8 cellular contexts compared by ENCODE assay signal in the genomic region with DNA sequence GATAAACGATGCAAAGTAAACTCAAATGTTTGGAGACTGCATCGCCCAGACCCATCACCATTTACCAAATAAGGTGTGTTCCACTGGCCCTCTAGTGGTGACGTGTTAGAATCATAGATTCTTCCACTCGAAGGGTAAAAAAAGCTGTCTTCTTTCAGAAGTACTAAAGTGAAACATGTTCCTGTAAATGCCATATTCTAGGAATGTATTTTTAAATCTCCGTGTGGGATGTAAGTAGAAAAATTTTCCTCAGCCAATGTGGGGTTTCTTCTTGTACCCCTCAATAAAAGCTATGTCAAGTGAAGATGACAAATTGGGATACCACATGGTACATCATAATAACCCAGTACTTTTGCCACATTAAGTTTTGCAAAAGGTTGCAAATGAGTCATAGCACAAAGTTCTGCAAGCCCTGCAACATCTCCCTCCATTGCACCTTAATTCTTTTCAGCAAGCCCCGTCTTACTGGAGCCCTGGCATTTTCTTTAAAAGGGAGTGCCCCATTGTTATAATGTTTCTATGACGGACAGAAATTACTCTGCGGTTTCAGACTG.
DNase-seq lines count a peak whose midpoint lies in the region; ATAC-seq, FAIRE-seq and TF ChIP-seq lines count a peak whose summit lies in the region.

No MANE protein-coding gene starts in this region.

- TF ChIP-seq RAD21 in HepG2 (CRISPR knock-in tag; IDR thresholded peaks at IDR 0.05): peak; percentile 30; the same call in 1 of the 2 replicates

- no peak for TF ChIP-seq POLR2A in breast epithelium (IDR thresholded peaks at IDR 0.05)
- TF ChIP-seq POLR2A in HepG2 (IDR thresholded peaks at IDR 0.05; ENCODE audit: insufficient read depth in 1 of 2, low read depth in 2 of 2, low read length in 2 of 2): no peak

- BruUV-seq in HepG2 (replicated peaks; lab: Mats Ljungman, UMichigan): no TSS peak

- no peak overlapping the region for H2AFZ ChIP-seq in HepG2 (ENCODE audit: low read length)

- no peaks in the 10 kb centered on the region for H4K20me1 ChIP-seq in HepG2 (ENCODE audit: insufficient read depth, low read length)

- peak; percentile 12 for DNase-seq in COLO829 (ENCODE audit: low spot score)
- peak; percentile 33 for DNase-seq in NCI-H460 (ENCODE audit: extremely low read depth, low read depth)
- no peak for DNase-seq in breast epithelium (ENCODE audit: low spot score in 2 of 2)
- DNase-seq in HepG2 (ENCODE audit: low spot score): peak; percentile 12
- DNase-seq in activated CD8-positive, alpha-beta memory T cell treated with anti-CD3 and anti-CD28 coated beads for 24 hours: no peak
- DNase-seq in UCSD-AML1 (lab: John Stamatoyannopoulos, UW; ENCODE audit: unreplicated experiment): no peak

- TF ChIP-seq EP300 in HepG2 (IDR thresholded peaks at IDR 0.05; ENCODE audit: low read depth in 2 of 2, low read length in 2 of 2) (no peak), HepG2 (CRISPR knock-in tag; IDR thresholded peaks at IDR 0.05; ENCODE audit: borderline replicate concordance) (no peak)

- 24% methylated on average over 8 of the region's 8 CpGs for WGBS in HepG2 (ENCODE audit: low lambda C conversion rate)

- intact Hi-C loops in breast epithelium (cut with DNase I; ENCODE audit: low total_unique reads) (no loop called here), HepG2 (cut with micrococcal nuclease; ENCODE audit: unreplicated experiment) (no loop called here)

- H3K9me3 ChIP-seq in breast epithelium: no peaks in the 10 kb centered on the region
- H3K9me3 ChIP-seq in HepG2 (ENCODE audit: low read length): no peaks in the 10 kb centered on the region

- H3K27ac ChIP-seq in breast epithelium: no peak overlapping the region
- H3K27ac ChIP-seq in HepG2 (ENCODE audit: extremely low read length, insufficient read depth, low read length): no peak overlapping the region

- FAIRE-seq in HepG2 (lab: Jason Lieb, UNC): peak; percentile 40

- H3K4me3 ChIP-seq in breast epithelium (no peak overlapping the region), HepG2 (replicated peaks in 1 of 3; ENCODE audit: insufficient read depth in 1 of 3, low read depth in 2 of 3, low read length in 3 of 3) (no peak overlapping the region)

- ATAC-seq in GM18511 (IDR thresholded peaks at IDR 0.05; ENCODE audit: unreplicated experiment): peak; percentile 80
- ATAC-seq in HG02973 (IDR thresholded peaks at IDR 0.05; ENCODE audit: unreplicated experiment): peak; percentile 89
- ATAC-seq in HepG2: peak; percentile 27; the same call in 2 of the 3 replicates

- H3K27me3 ChIP-seq in breast epithelium: no peaks in the 10 kb centered on the region
- no peaks in the 10 kb centered on the region; a peak in 1 of 5 replicates for H3K27me3 ChIP-seq in HepG2 (ENCODE audit: control insufficient read depth in 1 of 2, insufficient read depth in 2 of 2, low read length in 2 of 2)

- no peaks in the 10 kb centered on the region for H3K79me2 ChIP-seq in HepG2 (ENCODE audit: insufficient read depth, low read length)

- no peak overlapping the region for H3K9ac ChIP-seq in HepG2 (ENCODE audit: insufficient read depth, low read depth, low read length)

- H3K4me1 ChIP-seq in breast epithelium (no peaks in the 10 kb centered on the region), HepG2 (ENCODE audit: insufficient read depth, low read length) (peaks cover 58% of the 10 kb centered on the region)

- H3K4me2 ChIP-seq in HepG2 (ENCODE audit: low read depth, low read length): no peak overlapping the region

- peak; percentile 43 to 58 (median 56) for TF ChIP-seq CTCF in breast epithelium (IDR thresholded peaks at IDR 0.05)
- TF ChIP-seq CTCF in HepG2 (CRISPR knock-in tag; IDR thresholded peaks at IDR 0.05): peak; percentile 74

- in situ Hi-C loops in HepG2 (cut with HindIII; ENCODE audit: extremely low pct_ligation_motif_present, low pct_unique_long_range_greater_than_20kb): no loop called here

- CTCF ChIA-PET in HepG2 (lab: Yijun Ruan, JAX; ENCODE audit: low intra/inter-chr PET ratio, low total read pairs): no interaction called here

- POLR2A ChIA-PET in HepG2 (lab: Yijun Ruan, JAX): no interaction called here

- H3K36me3 ChIP-seq in breast epithelium (no peaks in the 10 kb centered on the region), HepG2 (replicated peaks in 1 of 2; ENCODE audit: control insufficient read depth in 1 of 2, insufficient read depth in 2 of 2, low read length in 2 of 2) (no peaks in the 10 kb centered on the region)

TF ChIP-seq in HepG2, 621 proteins besides CTCF, POLR2A, EP300 and RAD21 (continues in another document):
- TF ChIP-seq SMC3 (IDR thresholded peaks at IDR 0.05; ENCODE audit: low read length): peak; percentile 36; the same call in 1 of the 2 replicates
- TF ChIP-seq, protein P1, sequence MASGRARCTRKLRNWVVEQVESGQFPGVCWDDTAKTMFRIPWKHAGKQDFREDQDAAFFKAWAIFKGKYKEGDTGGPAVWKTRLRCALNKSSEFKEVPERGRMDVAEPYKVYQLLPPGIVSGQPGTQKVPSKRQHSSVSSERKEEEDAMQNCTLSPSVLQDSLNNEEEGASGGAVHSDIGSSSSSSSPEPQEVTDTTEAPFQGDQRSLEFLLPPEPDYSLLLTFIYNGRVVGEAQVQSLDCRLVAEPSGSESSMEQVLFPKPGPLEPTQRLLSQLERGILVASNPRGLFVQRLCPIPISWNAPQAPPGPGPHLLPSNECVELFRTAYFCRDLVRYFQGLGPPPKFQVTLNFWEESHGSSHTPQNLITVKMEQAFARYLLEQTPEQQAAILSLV (CRISPR knock-in tag; IDR thresholded peaks at IDR 0.05; ENCODE audit: borderline replicate concordance): no peak
- TF ChIP-seq, protein P2, sequence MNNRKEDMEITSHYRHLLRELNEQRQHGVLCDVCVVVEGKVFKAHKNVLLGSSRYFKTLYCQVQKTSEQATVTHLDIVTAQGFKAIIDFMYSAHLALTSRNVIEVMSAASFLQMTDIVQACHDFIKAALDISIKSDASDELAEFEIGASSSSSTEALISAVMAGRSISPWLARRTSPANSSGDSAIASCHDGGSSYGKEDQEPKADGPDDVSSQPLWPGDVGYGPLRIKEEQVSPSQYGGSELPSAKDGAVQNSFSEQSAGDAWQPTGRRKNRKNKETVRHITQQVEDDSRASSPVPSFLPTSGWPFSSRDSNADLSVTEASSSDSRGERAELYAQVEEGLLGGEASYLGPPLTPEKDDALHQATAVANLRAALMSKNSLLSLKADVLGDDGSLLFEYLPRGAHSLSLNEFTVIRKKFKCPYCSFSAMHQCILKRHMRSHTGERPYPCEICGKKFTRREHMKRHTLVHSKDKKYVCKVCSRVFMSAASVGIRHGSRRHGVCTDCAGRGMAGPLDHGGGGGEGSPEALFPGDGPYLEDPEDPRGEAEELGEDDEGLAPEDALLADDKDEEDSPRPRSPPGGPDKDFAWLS (CRISPR knock-in tag; IDR thresholded peaks at IDR 0.05; ENCODE audit: borderline replicate concordance): no peak
- TF ChIP-seq, protein P3, sequence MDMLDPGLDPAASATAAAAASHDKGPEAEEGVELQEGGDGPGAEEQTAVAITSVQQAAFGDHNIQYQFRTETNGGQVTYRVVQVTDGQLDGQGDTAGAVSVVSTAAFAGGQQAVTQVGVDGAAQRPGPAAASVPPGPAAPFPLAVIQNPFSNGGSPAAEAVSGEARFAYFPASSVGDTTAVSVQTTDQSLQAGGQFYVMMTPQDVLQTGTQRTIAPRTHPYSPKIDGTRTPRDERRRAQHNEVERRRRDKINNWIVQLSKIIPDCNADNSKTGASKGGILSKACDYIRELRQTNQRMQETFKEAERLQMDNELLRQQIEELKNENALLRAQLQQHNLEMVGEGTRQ (IDR thresholded peaks at IDR 0.05; ENCODE audit: low read depth, low read length): no peak
- TF ChIP-seq, protein P3 (CRISPR knock-in tag; IDR thresholded peaks at IDR 0.05; ENCODE audit: borderline replicate concordance): peak; percentile 73; the same call in 1 of the 2 replicates
- peak; percentile 32; the same call in 1 of the 2 replicates for TF ChIP-seq GATAD2A (CRISPR knock-in tag; IDR thresholded peaks at IDR 0.05)
- TF ChIP-seq AGO2 (optimal IDR thresholded peaks at IDR 0.05; ENCODE audit: low read depth, low read length): no peak
- peak; percentile 99 for TF ChIP-seq SRF (IDR thresholded peaks at IDR 0.05; ENCODE audit: low read depth, low read length)
- TF ChIP-seq NFYC (CRISPR knock-in tag; IDR thresholded peaks at IDR 0.05): no peak
- peak; percentile 60 for TF ChIP-seq STAG1 (CRISPR knock-in tag; IDR thresholded peaks at IDR 0.05)
- TF ChIP-seq KLF12 (CRISPR knock-in tag; IDR thresholded peaks at IDR 0.05; ENCODE audit: borderline replicate concordance): no peak
- no peak for TF ChIP-seq MLLT10 (CRISPR knock-in tag; IDR thresholded peaks at IDR 0.05)
- TF ChIP-seq ZNF335 (CRISPR knock-in tag; IDR thresholded peaks at IDR 0.05): no peak
- no peak for TF ChIP-seq ZNF616 (CRISPR knock-in tag; IDR thresholded peaks at IDR 0.05; ENCODE audit: low read depth)
- no peak for TF ChIP-seq POLR2AphosphoS2 (IDR thresholded peaks at IDR 0.05; ENCODE audit: low read depth, low read length)
- no peak for TF ChIP-seq ATF7-NPFF (CRISPR knock-in tag; IDR thresholded peaks at IDR 0.05; ENCODE audit: low read depth)
- no peak for TF ChIP-seq ZNF460 (CRISPR knock-in tag; IDR thresholded peaks at IDR 0.05; ENCODE audit: borderline replicate concordance)
- TF ChIP-seq KDM5A (IDR thresholded peaks at IDR 0.05; ENCODE audit: borderline replicate concordance, low read length): no peak
- no peak for TF ChIP-seq ZFP90 (CRISPR knock-in tag; IDR thresholded peaks at IDR 0.05; ENCODE audit: borderline replicate concordance)

Comparison
In these comparisons a context has a peak if more than half of its experiments do, and no peak if none do; other contexts are left out.
1. DNase-seq: peak in COLO829 (single experiment), NCI-H460 (single experiment) and HepG2 (single experiment); none in breast epithelium (0 of 2), activated CD8-positive, alpha-beta memory T cell treated with anti-CD3 and anti-CD28 coated beads for 24 hours (single experiment) and UCSD-AML1 (single experiment).
2. ATAC-seq: peak in every context shown above with its lines; median percentile 89 in HG02973; 80 in GM18511; 27 in HepG2.